15 cellular contexts compared by ENCODE assay signal in genomic region chr9:127890053-127890452, GRCh38.
"Had no signal": no experiment of that assay in that cellular context is flagged by ENCODE, and none has a peak within 500 bp of the region (broad histone marks: within the 10 kb centered on the region; RNA-seq: fewer than 3 reads in every experiment).

No MANE protein-coding gene starts in this region.

- DNase-seq: erythroblast; foreskin melanocyte; heart left ventricle; hippocampal formation; naive thymus-derived CD4-positive, alpha-beta T cell; nucleus accumbens; small intestine; stimulated activated CD4-positive, alpha-beta T cell treated with anti-CD3 and anti-CD28 coated beads, Interleukin-12 subunit alpha, Interleukin-12 subunit beta, amount 100 ng/mL, for 4 hours; stimulated activated naive CD4-positive, alpha-beta T cell treated with Interleukin-2 at 50 U/mL for 16 hours had no signal

- H3K4me3 Mint-ChIP-seq: dendritic cell treated with granulocyte-macrophage colony-stimulating factor and Interleukin-4, amounts not matched to agents 40 ng/mL and 50 ng/mL, for 4 days; naive thymus-derived CD4-positive, alpha-beta T cell; neural crest cell; type B pancreatic cell had no signal

- H3K27ac Mint-ChIP-seq: dendritic cell treated with granulocyte-macrophage colony-stimulating factor and Interleukin-4, amounts not matched to agents 40 ng/mL and 50 ng/mL, for 4 days; progenitor cell of endocrine pancreas; type B pancreatic cell had no signal

- H3K4me3 ChIP-seq: heart left ventricle, pancreas had no signal

- H3K27me3 ChIP-seq: heart left ventricle, pancreas had no signal

- H3K9me3 Mint-ChIP-seq: type B pancreatic cell had no signal

- H3K4me1 Mint-ChIP-seq: neural crest cell had no signal

- H3K27me3 Mint-ChIP-seq: dendritic cell treated with granulocyte-macrophage colony-stimulating factor and Interleukin-4, amounts not matched to agents 40 ng/mL and 50 ng/mL, for 4 days; naive thymus-derived CD4-positive, alpha-beta T cell; progenitor cell of endocrine pancreas; type B pancreatic cell had no signal

- H3K27ac ChIP-seq: heart left ventricle, pancreas had no signal

- H3K9me3 ChIP-seq: pancreas had no signal

- ATAC-seq: heart left ventricle; naive thymus-derived CD4-positive, alpha-beta T cell; pancreas; right cardiac atrium had no signal
